ENCODE assay signal across 8 cellular contexts in genomic region chrX:151396827-151397740, GRCh38. TPM values are rescaled to one million over a fixed set of nuclear protein-coding genes. Genes with fewer than 3 reads are reported as not detected.
DNase-seq lines count a peak whose midpoint lies in the region; ATAC-seq and TF ChIP-seq lines count a peak whose summit lies in the region.

TSS of gene VMA21 (plus strand) at chrX:151397206. CDS start at chrX:151397309, 103 bp downstream.

- TF ChIP-seq POLR2A in Raji (IDR thresholded peaks at IDR 0.05; ENCODE audit: insufficient read depth, low read depth, low read length) = peak; percentile 65

- H4K20me1 ChIP-seq in GM23338 (replicated peaks; ENCODE audit: insufficient read depth) (no peaks in the 10 kb centered on the region), neural progenitor cell (ENCODE audit: low read depth) (peaks cover 19% of the 10 kb centered on the region)

- H3K4me3 Mint-ChIP-seq in GM23338 (peak within 1 kb of the TSS; percentile 94), neural progenitor cell (peak within 1 kb of the TSS; percentile 89)

- H3K4me2 ChIP-seq in GM23338 = peak within 1 kb of the TSS; percentile 85
- H3K4me2 ChIP-seq in neural progenitor cell = peak within 1 kb of the TSS; percentile 76

- H3K27me3 Mint-ChIP-seq in GM23338 (ENCODE audit: insufficient read depth, low read depth, poor library complexity) = peaks cover 5% of the 10 kb centered on the region
- H3K27me3 Mint-ChIP-seq in neural progenitor cell (ENCODE audit: insufficient read depth, low read depth) = peaks cover 7% of the 10 kb centered on the region

- no peaks in the 10 kb centered on the region for H3F3A ChIP-seq in GM23338 (replicated peaks; ENCODE audit: low read depth)
- no peaks in the 10 kb centered on the region for H3F3A ChIP-seq in neural progenitor cell (ENCODE audit: low read depth)

- H3K27me3 ChIP-seq in GM23338 (ENCODE audit: insufficient read depth) = no peaks in the 10 kb centered on the region
- no peaks in the 10 kb centered on the region for H3K27me3 ChIP-seq in neural progenitor cell
- no peaks in the 10 kb centered on the region for H3K27me3 ChIP-seq in stomach smooth muscle (ENCODE audit: control insufficient read depth in 1 of 2, insufficient read depth in 2 of 2, low read length in 2 of 2)

- no peaks in the 10 kb centered on the region for H3K4me1 ChIP-seq in GM23338 (ENCODE audit: insufficient read depth)
- H3K4me1 ChIP-seq in neural progenitor cell = peaks cover 7% of the 10 kb centered on the region
- peaks cover 3% of the 10 kb centered on the region for H3K4me1 ChIP-seq in stomach smooth muscle (ENCODE audit: control insufficient read depth, insufficient read depth, low read length)

- no peaks in the 10 kb centered on the region for H3K9me2 ChIP-seq in GM23338 (ENCODE audit: insufficient read depth)

- H3K27ac ChIP-seq in GM23338 (ENCODE audit: low read depth) (0 out of 2 replicates have a peak within 1 kb of the TSS, but pooled peaks have one; percentile 45), neural progenitor cell (peak within 1 kb of the TSS; percentile 93), stomach smooth muscle (ENCODE audit: low read length) (peak within 1 kb of the TSS; percentile 87)

- H3K79me2 ChIP-seq in GM23338 (replicated peaks; ENCODE audit: insufficient read depth) = peaks cover 48% of the 10 kb centered on the region
- H3K79me2 ChIP-seq in neural progenitor cell (ENCODE audit: low read depth) = peaks cover 51% of the 10 kb centered on the region

- H3K9me3 Mint-ChIP-seq in GM23338 = no peaks in the 10 kb centered on the region; the same call in 2 of the 3 replicates
- H3K9me3 Mint-ChIP-seq in neural progenitor cell = peaks cover 4% of the 10 kb centered on the region

- peak; percentile 85 for ATAC-seq in GM23338

- no peaks in the 10 kb centered on the region for H3K36me3 ChIP-seq in GM23338 (ENCODE audit: insufficient read depth)
- no peaks in the 10 kb centered on the region for H3K36me3 ChIP-seq in neural progenitor cell
- no peaks in the 10 kb centered on the region for H3K36me3 ChIP-seq in stomach smooth muscle (ENCODE audit: control insufficient read depth in 2 of 2, insufficient read depth in 2 of 2, low read length in 2 of 2)

- peak within 1 kb of the TSS; percentile 71 for H3K4me3 ChIP-seq in GM23338
- peak within 1 kb of the TSS; percentile 87 for H3K4me3 ChIP-seq in fibroblast of villous mesenchyme (ENCODE audit: low read depth, low read length)
- peak within 1 kb of the TSS; percentile 83 for H3K4me3 ChIP-seq in neural progenitor cell
- peak within 1 kb of the TSS; percentile 84 to 90 for H3K4me3 ChIP-seq in stomach smooth muscle (ENCODE audit: low read length in 2 of 2)

- H3K9me3 ChIP-seq in neural progenitor cell (ENCODE audit: low read depth) (no peaks in the 10 kb centered on the region), stomach smooth muscle (ENCODE audit: control insufficient read depth in 2 of 2, low read length in 2 of 2) (no peaks in the 10 kb centered on the region)

- H3K4me1 Mint-ChIP-seq in GM23338 (peaks cover 15% of the 10 kb centered on the region), neural progenitor cell (peaks cover 44% of the 10 kb centered on the region)

- TF ChIP-seq CTCF in GM23338 (conservative IDR thresholded peaks at IDR 0.05; ENCODE audit: low read depth in 2 of 2) = no peak
- no peak for TF ChIP-seq CTCF in fibroblast of villous mesenchyme (IDR thresholded peaks at IDR 0.05; ENCODE audit: insufficient read depth, low read depth, low read length)
- TF ChIP-seq CTCF in neural progenitor cell (IDR thresholded peaks at IDR 0.05) = no peak

- DNase-seq in EL (peak; percentile 83), GM23338 (ENCODE audit: low spot score) (peak; percentile 75), Kasumi-1 (lab: John Stamatoyannopoulos, UW) (peak; percentile 46 to 68), fibroblast of villous mesenchyme (ENCODE audit: low read depth) (peak; percentile 89), neural progenitor cell (ENCODE audit: low spot score) (peak; percentile 88)
- peak; percentile 93 for DNase-seq in activated effector memory CD4-positive, alpha-beta T cell treated with anti-CD3 and anti-CD28 coated beads, Interleukin-2, amount 50 U/mL, for 16 hours

- H3K27ac Mint-ChIP-seq in GM23338 (peak within 1 kb of the TSS; percentile 80; the same call in 1 of the 2 replicates), neural progenitor cell (peak within 1 kb of the TSS; percentile 99)

- H3K36me3 Mint-ChIP-seq in GM23338 (ENCODE audit: low read depth) (peaks cover 7% of the 10 kb centered on the region; the same call in 2 of the 3 replicates), neural progenitor cell (no peaks in the 10 kb centered on the region)

- peak within 1 kb of the TSS; percentile 91 for H3K9ac ChIP-seq in neural progenitor cell
- peak within 1 kb of the TSS; percentile 82 to 83 for H3K9ac ChIP-seq in stomach smooth muscle (ENCODE audit: low read length in 2 of 2)

- 0 out of 2 replicates have a peak within 1 kb of the TSS, but pooled peaks have one; percentile 47 for H2AFZ ChIP-seq in GM23338
- peak within 1 kb of the TSS; percentile 30 for H2AFZ ChIP-seq in neural progenitor cell (replicated peaks)

TF ChIP-seq in GM23338, 12 proteins besides CTCF, POLR2A, EP300 and RAD21:
- TF ChIP-seq EZH2 (IDR thresholded peaks at IDR 0.05; ENCODE audit: low read depth, unreplicated experiment) (no peak), POLR2AphosphoS5 (IDR thresholded peaks at IDR 0.05; ENCODE audit: low read depth) (peak; percentile 61; the same call in 1 of the 2 replicates), CREB1 (CRISPR knock-in tag; IDR thresholded peaks at IDR 0.05; ENCODE audit: low read depth) (peak; percentile 47; the same call in 1 of the 2 replicates)

RNA-seq across cellular contexts. Expression of gene VMA21, which starts in this region (rescaled TPM):
- 90.3 and 102 TPM in 2 replicates for total RNA-seq in GM23338 (2014; rRNA removed; shearing (Covaris generic))
- 34.8 and 35.1 TPM in 2 replicates for polyA plus RNA-seq in GM23338 (2016; fragmentation: Nextera tagmentation; extraction: Ambion mirVana)
- 49.9 and 80.3 TPM in 2 replicates for total RNA-seq in fibroblast of villous mesenchyme
- 111 and 161 TPM in 2 replicates for total RNA-seq in neural progenitor cell (ENCODE audit: low replicate concordance)

Comparison
In these comparisons a context has a peak if more than half of its experiments do, and no peak if none do; other contexts are left out.
1. Peak in every context shown above with its lines: DNase-seq, ATAC-seq, H3K4me3 ChIP-seq and H3K27ac ChIP-seq.